ENCODE assay signal across 8 cellular contexts in genomic region chr16:67260426-67261063, GRCh38. TPM values are rescaled to one million over a fixed set of nuclear protein-coding genes. Genes with fewer than 3 reads are reported as not detected.
DNase-seq lines count a peak whose midpoint lies in the region; ATAC-seq and TF ChIP-seq lines count a peak whose summit lies in the region.

No MANE protein-coding gene starts in this region.

- no peaks in the 10 kb centered on the region for H3K4me1 Mint-ChIP-seq in CD8-positive, alpha-beta T cell (ENCODE audit: low read depth)
- no peaks in the 10 kb centered on the region for H3K4me1 Mint-ChIP-seq in mesothelial cell of epicardium

- no peaks in the 10 kb centered on the region for H3K27me3 ChIP-seq in CD8-positive, alpha-beta T cell (ENCODE audit: insufficient read depth, low read length)

- H3K9me3 Mint-ChIP-seq in CD8-positive, alpha-beta T cell, result no peaks in the 10 kb centered on the region
- H3K9me3 Mint-ChIP-seq in mesothelial cell of epicardium, result peaks cover 3% of the 10 kb centered on the region

- no peaks in the 10 kb centered on the region for H3K36me3 Mint-ChIP-seq in CD8-positive, alpha-beta T cell
- H3K36me3 Mint-ChIP-seq in mesothelial cell of epicardium, result no peaks in the 10 kb centered on the region

- H3K27ac Mint-ChIP-seq in CD8-positive, alpha-beta T cell, result no peak overlapping the region
- no peak overlapping the region for H3K27ac Mint-ChIP-seq in mesothelial cell of epicardium

- TF ChIP-seq CTCF in CD8-positive, alpha-beta T cell (IDR thresholded peaks at IDR 0.05), result no peak
- no peak for TF ChIP-seq CTCF in mesothelial cell of epicardium (IDR thresholded peaks at IDR 0.05; ENCODE audit: unreplicated experiment)

- H3K9me3 ChIP-seq in CD8-positive, alpha-beta T cell (ENCODE audit: low read length), result no peaks in the 10 kb centered on the region

- H3K27ac ChIP-seq in CD8-positive, alpha-beta T cell (ENCODE audit: low read depth, low read length), result no peak overlapping the region

- no peak for DNase-seq in CD8-positive, alpha-beta T cell
- peak; percentile 51 for DNase-seq in NCI-H69 (lab: John Stamatoyannopoulos, UW)
- peak; percentile 83 for DNase-seq in astrocyte of the hippocampus (ENCODE audit: low read depth, low spot score)
- DNase-seq in left kidney (ENCODE audit: low read depth, low spot score), result peak; percentile 78
- DNase-seq in mesothelial cell of epicardium (ENCODE audit: low spot score in 2 of 2, unreplicated experiment in 2 of 2), result no peak

- no peaks in the 10 kb centered on the region for H3K36me3 ChIP-seq in CD8-positive, alpha-beta T cell (ENCODE audit: insufficient read depth, low read length)

- H3K27me3 Mint-ChIP-seq in CD8-positive, alpha-beta T cell (ENCODE audit: low read depth), result peaks cover 24% of the 10 kb centered on the region
- H3K27me3 Mint-ChIP-seq in mesothelial cell of epicardium (ENCODE audit: low read depth), result peaks cover 42% of the 10 kb centered on the region

- no peak overlapping the region for H3K4me3 Mint-ChIP-seq in CD8-positive, alpha-beta T cell
- no peak overlapping the region for H3K4me3 Mint-ChIP-seq in mesothelial cell of epicardium

- H3K4me3 ChIP-seq in CD8-positive, alpha-beta T cell (ENCODE audit: low read depth, low read length), result no peak overlapping the region

- CTCF ChIA-PET in CD8-positive, alpha-beta T cell (lab: Charles Lee), result interaction anchor here (0.7 to 1.5 kb wide), 5 partner anchors 22 to 306 kb away, joined by 3 to 5 read pairs (median 3); no protein-coding TSS in a partner anchor

- no peaks in the 10 kb centered on the region for H3K4me1 ChIP-seq in CD8-positive, alpha-beta T cell (ENCODE audit: insufficient read depth, low read length)

- POLR2A ChIA-PET in CD8-positive, alpha-beta T cell (lab: Charles Lee), result interaction anchor here (0.6 kb wide), 1 partner anchor 179 kb away, joined by 3 read pairs; no protein-coding TSS in a partner anchor

- intact Hi-C loops in CD8-positive, alpha-beta T cell (cut with DNase I, micrococcal nuclease), result no loop called here

- ATAC-seq in CD8-positive, alpha-beta T cell, result peak; percentile 34
- ATAC-seq in GM19351 (IDR thresholded peaks at IDR 0.05; ENCODE audit: unreplicated experiment), result peak; percentile 56
- no peak for ATAC-seq in GM21717 (IDR thresholded peaks at IDR 0.05; ENCODE audit: unreplicated experiment)
- no peak for ATAC-seq in HG03175 (IDR thresholded peaks at IDR 0.05; ENCODE audit: unreplicated experiment)

RNA-seq across cellular contexts. Expression of gene SLC9A5, which starts 11.8 kb away (rescaled TPM):
- 1 to 10 TPM; 2.0 to 2.1 TPM for total RNA-seq in CD8-positive, alpha-beta T cell
- 2.9 to 3.5 TPM (median 3.3 TPM) in 3 replicates for total RNA-seq in mesothelial cell of epicardium

RNA-seq across cellular contexts. Expression of gene FHOD1, which starts 13.3 kb away (rescaled TPM):
- 10 to 100 TPM; 15.2 to 18.7 TPM for total RNA-seq in CD8-positive, alpha-beta T cell
- 28.2 to 28.7 TPM (median 28.3 TPM) in 3 replicates for total RNA-seq in mesothelial cell of epicardium

RNA-seq across cellular contexts. Expression of gene PLEKHG4, which starts 18.8 kb away (rescaled TPM):
- total RNA-seq in CD8-positive, alpha-beta T cell, result 10 to 100 TPM; 11.3 to 13.7 TPM
- 13.4 to 15.5 TPM (median 15.4 TPM) in 3 replicates for total RNA-seq in mesothelial cell of epicardium

RNA-seq across cellular contexts. Expression of gene TMEM208, which starts 33.6 kb away (rescaled TPM):
- total RNA-seq in CD8-positive, alpha-beta T cell, result 10 to 100 TPM; 37.1 to 44.7 TPM
- 35.8 to 38.4 TPM (median 36.3 TPM) in 3 replicates for total RNA-seq in mesothelial cell of epicardium

Comparison
In these comparisons a context has a peak if more than half of its experiments do, and no peak if none do; other contexts are left out.
1. ATAC-seq: peak in CD8-positive, alpha-beta T cell (single experiment) and GM19351 (single experiment); none in GM21717 (single experiment) and HG03175 (single experiment).
2. DNase-seq: peak in NCI-H69 (single experiment), astrocyte of the hippocampus (single experiment) and left kidney (single experiment); none in CD8-positive, alpha-beta T cell (0 of 7) and mesothelial cell of epicardium (0 of 2).